ENCODE assay signal across 12 cellular contexts in genomic region chr1:161217831-161218230, GRCh38. TPM values are rescaled to one million over a fixed set of nuclear protein-coding genes. Genes with fewer than 3 reads are reported as not detected.
DNase-seq lines count a peak whose midpoint lies in the region; ATAC-seq, FAIRE-seq and TF ChIP-seq lines count a peak whose summit lies in the region.
"Had no signal": no experiment of that assay in that cellular context is flagged by ENCODE, and none has a peak within 500 bp of the region (broad histone marks: within the 10 kb centered on the region; RNA-seq: fewer than 3 reads in every experiment).

No MANE protein-coding gene starts in this region.

- no peak for ATAC-seq in stimulated activated naive CD8-positive, alpha-beta T cell treated with anti-CD3 and anti-CD28 coated beads, Interleukin-15, Interleukin-2, amounts not matched to agents 100 U/mL and 50 U/mL, for 24 hours
- ATAC-seq in K562 (peak; percentile 6; the same call in 1 of the 3 replicates), aorta (ENCODE audit: low FRiP score) (no peak), HG02973 (IDR thresholded peaks at IDR 0.05; ENCODE audit: unreplicated experiment) (no peak)
- ATAC-seq in natural killer cell treated with Interleukin-12 subunit alpha and Interleukin-12 subunit beta and Interleukin-15 and Interleukin-18, amount 100 ng/mL, for 72 hours = no peak

- peak overlapping the region in 1 of 2 experiments; percentile 41; a peak in 1 of 4 replicates for H3K9ac ChIP-seq in K562 (ENCODE audit: insufficient read depth in 1 of 2, low read depth in 2 of 2, low read length in 2 of 2)

- POLR2A ChIA-PET in K562 (lab: Yijun Ruan, JAX) = interaction anchor here (0.5 to 0.6 kb wide), 2 partner anchors 160 to 210 kb away, joined by 3 read pairs; no protein-coding TSS in a partner anchor

- no peak for DNase-seq in stimulated activated naive CD8-positive, alpha-beta T cell treated with anti-CD3 and anti-CD28 coated beads, Interleukin-15, Interleukin-2, amounts not matched to agents 100 U/mL and 50 U/mL, for 24 hours
- DNase-seq in K562 (ENCODE audit: extremely low read depth in 1 of 4, low spot score in 3 of 4) (no peak), aorta (peak; percentile 47 to 61), C1 segment of cervical spinal cord (lab: John Stamatoyannopoulos, UW) (no peak), dorsolateral prefrontal cortex (no peak)
- DNase-seq in natural killer cell treated with Interleukin-12 subunit alpha and Interleukin-12 subunit beta and Interleukin-15 and Interleukin-18, amount 100 ng/mL, for 72 hours (ENCODE audit: low spot score) = peak; percentile 58
- DNase-seq: activated CD4-positive, alpha-beta T cell treated with anti-CD3 and anti-CD28 coated beads, Interleukin-2, amount 50 U/mL, for 1 hour; NCI-H1048; NCI-H82; psoas muscle had no signal

- H3K27ac ChIP-seq in K562 (ENCODE audit: extremely low read depth, low read depth, low read length) = no peak overlapping the region
- H3K27ac ChIP-seq in aorta (ENCODE audit: low read depth in 1 of 2, low read length in 2 of 2) = no peak overlapping the region
- peak overlapping the region in 11 of 59 donors; percentile 4 to 87 (median 48) for H3K27ac ChIP-seq in dorsolateral prefrontal cortex
- H3K27ac ChIP-seq: psoas muscle had no signal

- peak overlapping the region; percentile 1; the same call in 1 of the 2 replicates for H2AFZ ChIP-seq in K562 (ENCODE audit: low read depth, low read length)

- CTCF ChIA-PET in K562 (lab: Yijun Ruan, JAX; ENCODE audit: low intra/inter-chr PET ratio) = no interaction called here

- H3K4me3 Mint-ChIP-seq in stimulated activated naive CD8-positive, alpha-beta T cell treated with anti-CD3 and anti-CD28 coated beads, Interleukin-15, Interleukin-2, amounts not matched to agents 100 ng/mL and 50 ng/mL, for 24 hours = peak overlapping the region; percentile 38
- H3K4me3 Mint-ChIP-seq in natural killer cell treated with Interleukin-12 subunit alpha and Interleukin-12 subunit beta and Interleukin-15 and Interleukin-18, amount 100 ng/mL, for 72 hours = peak overlapping the region; percentile 92

- no peaks in the 10 kb centered on the region for H3K9me1 ChIP-seq in K562 (ENCODE audit: control insufficient read depth, insufficient read depth, low read length)

- peaks cover 24% of the 10 kb centered on the region for H3K36me3 Mint-ChIP-seq in stimulated activated naive CD8-positive, alpha-beta T cell treated with anti-CD3 and anti-CD28 coated beads, Interleukin-15, Interleukin-2, amounts not matched to agents 100 ng/mL and 50 ng/mL, for 24 hours (ENCODE audit: low read depth)
- peaks cover 24% of the 10 kb centered on the region for H3K36me3 Mint-ChIP-seq in natural killer cell treated with Interleukin-12 subunit alpha and Interleukin-12 subunit beta and Interleukin-15 and Interleukin-18, amount 100 ng/mL, for 72 hours

- 46% methylated on average over 5 of the region's 6 CpGs for WGBS in K562 (ENCODE audit: insufficient coverage, low coverage, missing lambda C conversion rate)
- WGBS in aorta, 2 donors = 84 to 85% methylated on average over 6 of the region's 6 CpGs

- no peaks in the 10 kb centered on the region for H3K9me3 ChIP-seq in K562 (replicated peaks; ENCODE audit: control insufficient read depth, insufficient read depth, low read depth, low read length)
- no peaks in the 10 kb centered on the region for H3K9me3 ChIP-seq in aorta (ENCODE audit: control insufficient read depth, low read length)
- H3K9me3 ChIP-seq: psoas muscle had no signal

- H3K4me2 ChIP-seq in K562 (ENCODE audit: insufficient read depth, low read length) = no peak overlapping the region

- intact Hi-C loops in K562 (cut with micrococcal nuclease) (no loop called here), aorta (cut with DNase I) (no loop called here), dorsolateral prefrontal cortex (cut with DNase I) (no loop called here)

- in situ Hi-C loops in K562 (cut with MboI) = no loop called here

- H3K27me3 ChIP-seq in K562 (ENCODE audit: control insufficient read depth in 2 of 2, insufficient read depth in 2 of 2, low read length in 2 of 2) (no peaks in the 10 kb centered on the region), aorta (ENCODE audit: control insufficient read depth in 1 of 2, insufficient read depth in 2 of 2, low read length in 1 of 2) (no peaks in the 10 kb centered on the region), dorsolateral prefrontal cortex (no peaks in the 10 kb centered on the region)

- TF ChIP-seq CTCF in K562 (IDR thresholded peaks at IDR 0.05 in 2 of 3, conservative IDR thresholded peaks at IDR 0.05 in 1 of 3; ENCODE audit: insufficient read depth in 2 of 3, low read depth in 1 of 3, low read length in 3 of 3) (no peak), dorsolateral prefrontal cortex (IDR thresholded peaks at IDR 0.05 in 54 of 56, conservative IDR thresholded peaks at IDR 0.05 in 2 of 56; ENCODE audit: low read depth in 1 of 56, partially characterized antibody in 56 of 56) (no peak)

- TF ChIP-seq EP300 in K562 (IDR thresholded peaks at IDR 0.05; ENCODE audit: low read length) = no peak

- no TSS peak for BruUV-seq in K562 (replicated peaks; lab: Mats Ljungman, UMichigan)

- H3K79me2 ChIP-seq in K562 (ENCODE audit: control insufficient read depth, insufficient read depth, low read length) = no peaks in the 10 kb centered on the region

- H3K27me3 Mint-ChIP-seq in stimulated activated naive CD8-positive, alpha-beta T cell treated with anti-CD3 and anti-CD28 coated beads, Interleukin-15, Interleukin-2, amounts not matched to agents 100 ng/mL and 50 ng/mL, for 24 hours = peaks cover 4% of the 10 kb centered on the region
- no peaks in the 10 kb centered on the region for H3K27me3 Mint-ChIP-seq in natural killer cell treated with Interleukin-12 subunit alpha and Interleukin-12 subunit beta and Interleukin-15 and Interleukin-18, amount 100 ng/mL, for 72 hours

- peaks cover 62% of the 10 kb centered on the region for H3K4me1 Mint-ChIP-seq in stimulated activated naive CD8-positive, alpha-beta T cell treated with anti-CD3 and anti-CD28 coated beads, Interleukin-15, Interleukin-2, amounts not matched to agents 100 ng/mL and 50 ng/mL, for 24 hours (ENCODE audit: low read depth)
- peaks cover 50 to 56% of the 10 kb centered on the region in 2 donors for H3K4me1 Mint-ChIP-seq in natural killer cell treated with Interleukin-12 subunit alpha and Interleukin-12 subunit beta and Interleukin-15 and Interleukin-18, amount 100 ng/mL, for 72 hours (ENCODE audit: low read depth in 2 of 2)

- H3K4me3 ChIP-seq in K562 (no peak overlapping the region), aorta (ENCODE audit: low read length in 2 of 2) (no peak overlapping the region), dorsolateral prefrontal cortex (peak overlapping the region in 12 of 59 donors; percentile 1 to 34 (median 16))
- H3K4me3 ChIP-seq: psoas muscle had no signal

- FAIRE-seq in K562 (lab: Jason Lieb, UNC) = no peak

- no peak for TF ChIP-seq POLR2A in K562 (conservative IDR thresholded peaks at IDR 0.05)

- no peaks in the 10 kb centered on the region for H4K20me1 ChIP-seq in K562 (replicated peaks; ENCODE audit: control insufficient read depth, insufficient read depth, low read length)

- H3K36me3 ChIP-seq in K562 (ENCODE audit: control insufficient read depth, insufficient read depth, low read length) (peaks cover 18% of the 10 kb centered on the region), aorta (ENCODE audit: control insufficient read depth in 1 of 2, insufficient read depth in 2 of 2, low read length in 1 of 2) (peaks cover 4 to 8% of the 10 kb centered on the region in 2 donors)

- no peak for TF ChIP-seq RAD21 in K562 (CRISPR knock-in tag; conservative IDR thresholded peaks at IDR 0.05 in 1 of 2, IDR thresholded peaks at IDR 0.05 in 1 of 2)

- H3K9me3 Mint-ChIP-seq in stimulated activated naive CD8-positive, alpha-beta T cell treated with anti-CD3 and anti-CD28 coated beads, Interleukin-15, Interleukin-2, amounts not matched to agents 100 ng/mL and 50 ng/mL, for 24 hours = no peaks in the 10 kb centered on the region
- H3K9me3 Mint-ChIP-seq in natural killer cell treated with Interleukin-12 subunit alpha and Interleukin-12 subunit beta and Interleukin-15 and Interleukin-18, amount 100 ng/mL, for 72 hours = no peaks in the 10 kb centered on the region

- H3K4me1 ChIP-seq in K562 (replicated peaks in 1 of 2; ENCODE audit: control insufficient read depth in 2 of 2, insufficient read depth in 2 of 2, low read length in 2 of 2) (peaks cover 3 to 25% of the 10 kb centered on the region in 2 experiments; a peak in 4 of 5 replicates), aorta (ENCODE audit: control insufficient read depth in 1 of 2, insufficient read depth in 2 of 2, low read length in 2 of 2) (no peaks in the 10 kb centered on the region)
- H3K4me1 ChIP-seq: psoas muscle had no signal

- H3K27ac Mint-ChIP-seq in stimulated activated naive CD8-positive, alpha-beta T cell treated with anti-CD3 and anti-CD28 coated beads, Interleukin-15, Interleukin-2, amounts not matched to agents 100 ng/mL and 50 ng/mL, for 24 hours = peak overlapping the region; percentile 79
- H3K27ac Mint-ChIP-seq in natural killer cell treated with Interleukin-12 subunit alpha and Interleukin-12 subunit beta and Interleukin-15 and Interleukin-18, amount 100 ng/mL, for 72 hours = peak overlapping the region; percentile 94 to 100

RNA-seq across cellular contexts. Expression of gene FCER1G, which starts 2.7 kb away (rescaled TPM):
- total RNA-seq in K562 (2011; cell fraction: chromatin; rRNA removed; ENCODE audit: low replicate concordance) = 0.95 TPM in 1 of 2 replicates, not detected in the other
- total RNA-seq in K562 (2011; cell fraction: nucleolus; rRNA removed) = not detected in 2 replicates
- total RNA-seq in K562 (2011; cell fraction: nucleoplasm; rRNA removed) = not detected in 2 replicates
- 0.29 TPM in 1 of 2 replicates, not detected in the other for total RNA-seq in K562 (2014; rRNA removed)
- not detected in 2 replicates for total RNA-seq in K562 (2014; rRNA removed; fragmentation: Illumina TruSeq; extraction: Trizol)
- 0.69 and 0.98 TPM in 2 replicates for total RNA-seq in K562 (2015; rRNA removed; fragmentation: Illumina TruSeq; extraction: Trizol)
- 0.31 TPM in 1 of 2 replicates, not detected in the other for total RNA-seq in K562 (2021)
- 0.15 and 0.24 TPM in 2 replicates for polyA plus RNA-seq in K562 (2011; rRNA removed)
- polyA plus RNA-seq in K562 (2011; cell fraction: cytosol; rRNA removed) = 0.24 and 0.32 TPM in 2 replicates
- polyA plus RNA-seq in K562 (2011; cell fraction: nucleus; rRNA removed) = 0.55 and 1.3 TPM in 2 replicates
- polyA plus RNA-seq in K562 (2012) = 1.7 and 9.0 TPM in 2 replicates
- 0.30 TPM in 1 of 2 replicates, not detected in the other for polyA plus RNA-seq in K562 (2014; fragmentation: Illumina TruSeq; extraction: Trizol)
- polyA plus RNA-seq in K562 (2014; fragmentation: Nextera tagmentation; extraction: Ambion mirVana) = under 1 TPM; 0.31 to 0.46 TPM
- 0.27 and 0.47 TPM in 2 replicates for polyA plus RNA-seq in K562 (2014; rRNA removed)
- 0.46 TPM in 1 of 2 replicates, not detected in the other for polyA minus RNA-seq in K562 (2011; rRNA and poly(A)+ RNA removed)
- not detected in 2 replicates for polyA minus RNA-seq in K562 (2011; cell fraction: cytosol; rRNA and poly(A)+ RNA removed)
- polyA minus RNA-seq in K562 (2011; cell fraction: nucleus; rRNA and poly(A)+ RNA removed) = not detected in 2 replicates
- 100 to 1,000 TPM; 111 to 583 TPM for total RNA-seq in natural killer cell treated with Interleukin-12 subunit alpha and Interleukin-12 subunit beta and Interleukin-15 and Interleukin-18, amount 100 ng/mL, for 72 hours
- total RNA-seq in aorta = 10 to 100 TPM; 64.3 to 74.0 TPM
- polyA plus RNA-seq in aorta = 100 to 1,000 TPM in 1 of 2 donors, 10 to 100 TPM in 1; 35.7 to 154 TPM
- total RNA-seq in dorsolateral prefrontal cortex = 10 to 100 TPM in 76 of 120 experiments, 1 to 10 TPM in 44; 1.7 to 86.4 (median 12.9) TPM

RNA-seq across cellular contexts. Expression of gene APOA2, which starts 5.6 kb away (rescaled TPM):
- not detected in 2 replicates for total RNA-seq in K562 (2011; cell fraction: chromatin; rRNA removed; ENCODE audit: low replicate concordance)
- total RNA-seq in K562 (2011; cell fraction: nucleolus; rRNA removed) = not detected in 2 replicates
- 1.2 TPM in 1 of 2 replicates, not detected in the other for total RNA-seq in K562 (2011; cell fraction: nucleoplasm; rRNA removed)
- 0.41 TPM in 1 of 2 replicates, not detected in the other for total RNA-seq in K562 (2014; rRNA removed)
- total RNA-seq in K562 (2014; rRNA removed; fragmentation: Illumina TruSeq; extraction: Trizol) = not detected in 2 replicates
- 0.54 TPM in 1 of 2 replicates, not detected in the other for total RNA-seq in K562 (2015; rRNA removed; fragmentation: Illumina TruSeq; extraction: Trizol)
- total RNA-seq in K562 (2021) = 0.64 and 2.6 TPM in 2 replicates
- 0.50 TPM in 1 of 2 replicates, not detected in the other for polyA plus RNA-seq in K562 (2011; rRNA removed)
- 0.50 TPM in 1 of 2 replicates, not detected in the other for polyA plus RNA-seq in K562 (2011; cell fraction: cytosol; rRNA removed)
- not detected in 2 replicates for polyA plus RNA-seq in K562 (2011; cell fraction: nucleus; rRNA removed)
- polyA plus RNA-seq in K562 (2012) = 0.27 and 1.2 TPM in 2 replicates
- 1.1 TPM in 1 of 2 replicates, not detected in the other for polyA plus RNA-seq in K562 (2014; fragmentation: Illumina TruSeq; extraction: Trizol)
- polyA plus RNA-seq in K562 (2014; fragmentation: Nextera tagmentation; extraction: Ambion mirVana) = 1 to 10 TPM in 1 of 2 experiments, under 1 TPM in 1; 0.93 to 1.6 TPM
- not detected in 2 replicates for polyA plus RNA-seq in K562 (2014; rRNA removed)
- polyA minus RNA-seq in K562 (2011; rRNA and poly(A)+ RNA removed) = 1.4 TPM in 1 of 2 replicates, not detected in the other
- polyA minus RNA-seq in K562 (2011; cell fraction: cytosol; rRNA and poly(A)+ RNA removed) = 19.8 TPM in 1 of 2 replicates, not detected in the other
- polyA minus RNA-seq in K562 (2011; cell fraction: nucleus; rRNA and poly(A)+ RNA removed) = not detected in 2 replicates
- total RNA-seq in natural killer cell treated with Interleukin-12 subunit alpha and Interleukin-12 subunit beta and Interleukin-15 and Interleukin-18, amount 100 ng/mL, for 72 hours = not detected
- not detected for total RNA-seq in aorta
- 1 to 10 TPM in 1 of 2 donors, not detected in 1; 1.3 TPM for polyA plus RNA-seq in aorta
- not detected for total RNA-seq in dorsolateral prefrontal cortex
- polyA plus RNA-seq: psoas muscle had no signal

RNA-seq across cellular contexts. Expression of gene TOMM40L, which starts 8.0 kb away (rescaled TPM):
- total RNA-seq in K562 (2011; cell fraction: chromatin; rRNA removed; ENCODE audit: low replicate concordance) = 32.6 and 66.6 TPM in 2 replicates
- 47.7 and 47.8 TPM in 2 replicates for total RNA-seq in K562 (2011; cell fraction: nucleolus; rRNA removed)
- total RNA-seq in K562 (2011; cell fraction: nucleoplasm; rRNA removed) = 44.7 and 48.8 TPM in 2 replicates
- total RNA-seq in K562 (2014; rRNA removed) (21.9 and 27.6 TPM in 2 replicates), K562 (2014; rRNA removed; fragmentation: Illumina TruSeq; extraction: Trizol) (27.7 and 29.2 TPM in 2 replicates), K562 (2015; rRNA removed; fragmentation: Illumina TruSeq; extraction: Trizol) (24.2 and 25.2 TPM in 2 replicates), K562 (2021) (27.4 and 27.7 TPM in 2 replicates), aorta (10 to 100 TPM in 1 of 2 donors, 1 to 10 TPM in 1; 10.0 to 12.9 TPM), dorsolateral prefrontal cortex (10 to 100 TPM; 20.2 to 44.3 (median 32.3) TPM)
- polyA plus RNA-seq in K562 (2011; rRNA removed) (18.9 and 20.2 TPM in 2 replicates), K562 (2014; fragmentation: Illumina TruSeq; extraction: Trizol) (33.4 and 33.6 TPM in 2 replicates), K562 (2014; fragmentation: Nextera tagmentation; extraction: Ambion mirVana) (10 to 100 TPM in 1 of 2 experiments, 1 to 10 TPM in 1; 9.6 to 12.9 TPM), K562 (2014; rRNA removed) (27.5 and 34.9 TPM in 2 replicates), aorta (10 to 100 TPM; 10.2 to 11.6 TPM)
- 23.3 and 28.0 TPM in 2 replicates for polyA plus RNA-seq in K562 (2011; cell fraction: cytosol; rRNA removed)
- 36.3 and 36.4 TPM in 2 replicates for polyA plus RNA-seq in K562 (2011; cell fraction: nucleus; rRNA removed)
- 18.3 and 24.6 TPM in 2 replicates for polyA plus RNA-seq in K562 (2012)
- polyA minus RNA-seq in K562 (2011; rRNA and poly(A)+ RNA removed) = 29.7 and 30.1 TPM in 2 replicates
- 11.1 and 12.7 TPM in 2 replicates for polyA minus RNA-seq in K562 (2011; cell fraction: cytosol; rRNA and poly(A)+ RNA removed)
- 20.7 and 35.2 TPM in 2 replicates for polyA minus RNA-seq in K562 (2011; cell fraction: nucleus; rRNA and poly(A)+ RNA removed)
- total RNA-seq in natural killer cell treated with Interleukin-12 subunit alpha and Interleukin-12 subunit beta and Interleukin-15 and Interleukin-18, amount 100 ng/mL, for 72 hours = 10 to 100 TPM; 25.9 to 27.8 TPM

RNA-seq across cellular contexts. Expression of gene NDUFS2, which starts 15.7 kb away (rescaled TPM):
- 139 and 181 TPM in 2 replicates for total RNA-seq in K562 (2011; cell fraction: chromatin; rRNA removed; ENCODE audit: low replicate concordance)
- 123 and 138 TPM in 2 replicates for total RNA-seq in K562 (2011; cell fraction: nucleolus; rRNA removed)
- 118 and 147 TPM in 2 replicates for total RNA-seq in K562 (2011; cell fraction: nucleoplasm; rRNA removed)
- total RNA-seq in K562 (2014; rRNA removed) (158 and 175 TPM in 2 replicates), K562 (2014; rRNA removed; fragmentation: Illumina TruSeq; extraction: Trizol) (106 and 109 TPM in 2 replicates), K562 (2015; rRNA removed; fragmentation: Illumina TruSeq; extraction: Trizol) (147 TPM in 2 replicates), K562 (2021) (86.7 and 87.5 TPM in 2 replicates), aorta (10 to 100 TPM; 55.3 to 63.4 TPM), dorsolateral prefrontal cortex (100 to 1,000 TPM in 116 of 120 experiments, 10 to 100 TPM in 4; 77.0 to 176 (median 131) TPM)
- polyA plus RNA-seq in K562 (2011; rRNA removed) (174 and 176 TPM in 2 replicates), K562 (2014; fragmentation: Illumina TruSeq; extraction: Trizol) (140 and 141 TPM in 2 replicates), K562 (2014; fragmentation: Nextera tagmentation; extraction: Ambion mirVana) (100 to 1,000 TPM in 1 of 2 experiments, 10 to 100 TPM in 1; 70.0 to 115 TPM), K562 (2014; rRNA removed) (172 and 181 TPM in 2 replicates), aorta (10 to 100 TPM; 64.2 to 88.1 TPM)
- polyA plus RNA-seq in K562 (2011; cell fraction: cytosol; rRNA removed) = 141 and 175 TPM in 2 replicates
- 131 and 205 TPM in 2 replicates for polyA plus RNA-seq in K562 (2011; cell fraction: nucleus; rRNA removed)
- polyA plus RNA-seq in K562 (2012) = 110 and 131 TPM in 2 replicates
- 175 and 239 TPM in 2 replicates for polyA minus RNA-seq in K562 (2011; rRNA and poly(A)+ RNA removed)
- polyA minus RNA-seq in K562 (2011; cell fraction: cytosol; rRNA and poly(A)+ RNA removed) = 73.7 and 96.6 TPM in 2 replicates
- polyA minus RNA-seq in K562 (2011; cell fraction: nucleus; rRNA and poly(A)+ RNA removed) = 55.5 and 93.4 TPM in 2 replicates
- 10 to 100 TPM; 86.2 to 87.8 TPM for total RNA-seq in natural killer cell treated with Interleukin-12 subunit alpha and Interleukin-12 subunit beta and Interleukin-15 and Interleukin-18, amount 100 ng/mL, for 72 hours

RNA-seq across cellular contexts. Expression of gene ADAMTS4, which starts 19.0 kb away (rescaled TPM):
- total RNA-seq in K562 (2011; cell fraction: chromatin; rRNA removed; ENCODE audit: low replicate concordance) = 2.7 and 5.1 TPM in 2 replicates
- total RNA-seq in K562 (2011; cell fraction: nucleolus; rRNA removed) = 2.5 and 5.8 TPM in 2 replicates
- total RNA-seq in K562 (2011; cell fraction: nucleoplasm; rRNA removed) = 1.9 and 2.9 TPM in 2 replicates
- total RNA-seq in K562 (2014; rRNA removed) = 0.41 and 1.1 TPM in 2 replicates
- total RNA-seq in K562 (2014; rRNA removed; fragmentation: Illumina TruSeq; extraction: Trizol) = 0.29 and 0.32 TPM in 2 replicates
- total RNA-seq in K562 (2015; rRNA removed; fragmentation: Illumina TruSeq; extraction: Trizol) = 0.18 and 0.41 TPM in 2 replicates
- total RNA-seq in K562 (2021) = 1.5 and 3.7 TPM in 2 replicates
- polyA plus RNA-seq in K562 (2011; rRNA removed) = 0.27 and 0.45 TPM in 2 replicates
- polyA plus RNA-seq in K562 (2011; cell fraction: cytosol; rRNA removed) = 0.24 and 0.57 TPM in 2 replicates
- polyA plus RNA-seq in K562 (2011; cell fraction: nucleus; rRNA removed) = 0.39 and 0.98 TPM in 2 replicates
- 0.76 and 0.78 TPM in 2 replicates for polyA plus RNA-seq in K562 (2012)
- 0.52 and 1.6 TPM in 2 replicates for polyA plus RNA-seq in K562 (2014; fragmentation: Illumina TruSeq; extraction: Trizol)
- polyA plus RNA-seq in K562 (2014; fragmentation: Nextera tagmentation; extraction: Ambion mirVana) = under 1 TPM; 0.07 to 0.13 TPM
- 0.58 and 0.85 TPM in 2 replicates for polyA plus RNA-seq in K562 (2014; rRNA removed)
- 0.12 and 0.95 TPM in 2 replicates for polyA minus RNA-seq in K562 (2011; rRNA and poly(A)+ RNA removed)
- 2.6 TPM in 1 of 2 replicates, not detected in the other for polyA minus RNA-seq in K562 (2011; cell fraction: cytosol; rRNA and poly(A)+ RNA removed)
- polyA minus RNA-seq in K562 (2011; cell fraction: nucleus; rRNA and poly(A)+ RNA removed) = 1.1 and 1.9 TPM in 2 replicates
- total RNA-seq in natural killer cell treated with Interleukin-12 subunit alpha and Interleukin-12 subunit beta and Interleukin-15 and Interleukin-18, amount 100 ng/mL, for 72 hours = under 1 TPM; 0.43 to 0.89 TPM
- 100 to 1,000 TPM in 1 of 2 donors, 10 to 100 TPM in 1; 78.9 to 207 TPM for total RNA-seq in aorta
- 1 to 10 TPM; 1.4 to 6.8 TPM for polyA plus RNA-seq in aorta
- 100 to 1,000 TPM in 8 of 120 experiments, 10 to 100 TPM in 98, 1 to 10 TPM in 14; 2.9 to 153 (median 35.3) TPM for total RNA-seq in dorsolateral prefrontal cortex

Comparison
In these comparisons a context has a peak if more than half of its experiments do, and no peak if none do; other contexts are left out.
1. DNase-seq: peak in natural killer cell treated with Interleukin-12 subunit alpha and Interleukin-12 subunit beta and Interleukin-15 and Interleukin-18, amount 100 ng/mL, for 72 hours (single experiment) and aorta (2 of 2); none in stimulated activated naive CD8-positive, alpha-beta T cell treated with anti-CD3 and anti-CD28 coated beads, Interleukin-15, Interleukin-2, amounts not matched to agents 100 U/mL and 50 U/mL, for 24 hours (single experiment), K562 (0 of 4), C1 segment of cervical spinal cord (0 of 14) and dorsolateral prefrontal cortex (0 of 10).